Comparison of ENCODE assay signal across 21 cellular contexts in the genomic region with DNA sequence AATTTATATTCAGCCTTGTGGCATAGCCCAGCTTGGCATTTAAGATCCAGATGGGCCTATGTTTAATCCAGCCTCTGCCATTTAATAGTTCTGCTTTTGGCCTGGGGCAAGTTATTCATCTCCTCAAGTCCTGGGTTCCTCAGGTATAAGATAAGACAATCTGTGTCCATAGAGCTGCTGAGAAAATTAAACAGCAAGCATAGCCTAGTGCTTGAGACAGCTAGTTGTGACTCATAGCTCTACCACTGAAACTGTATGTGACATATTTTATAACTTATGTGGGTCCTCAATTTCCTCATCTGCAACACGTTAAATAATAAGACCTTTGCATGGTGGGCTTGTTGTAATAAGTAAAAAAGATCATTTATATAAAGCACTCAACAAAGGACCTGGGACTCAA. TPM values are rescaled to one million over a fixed set of nuclear protein-coding genes. Genes with fewer than 3 reads are reported as not detected.
DNase-seq lines count a peak whose midpoint lies in the region; ATAC-seq and TF ChIP-seq lines count a peak whose summit lies in the region.
"Had no signal": no experiment of that assay in that cellular context is flagged by ENCODE, and none has a peak within 500 bp of the region (broad histone marks: within the 10 kb centered on the region; RNA-seq: fewer than 3 reads in every experiment).

No MANE protein-coding gene starts in this region.

- H3K27me3 ChIP-seq in right atrium auricular region, result no peaks in the 10 kb centered on the region
- no peaks in the 10 kb centered on the region for H3K27me3 ChIP-seq in Peyer's patch
- H3K27me3 ChIP-seq: SJSA1 had no signal

- H3K9me3 ChIP-seq in right atrium auricular region (no peaks in the 10 kb centered on the region), Peyer's patch (no peaks in the 10 kb centered on the region)
- H3K9me3 ChIP-seq: Caco-2, SJSA1 had no signal

- TF ChIP-seq POLR2A in Peyer's patch (IDR thresholded peaks at IDR 0.05), result no peak

- no peak overlapping the region for H3K27ac ChIP-seq in right atrium auricular region
- H3K27ac ChIP-seq in Peyer's patch, result no peak overlapping the region
- H3K27ac ChIP-seq: PC-9, SJSA1 had no signal

- peak; percentile 40 for DNase-seq in epithelial cell of esophagus (ENCODE audit: low read depth)
- no peak for DNase-seq in right atrium auricular region (ENCODE audit: low spot score)
- no peak for DNase-seq in activated CD4-positive, alpha-beta T cell treated with anti-CD3 and anti-CD28 coated beads, Interleukin-2, amount 50 U/mL, for 4 hours
- no peak for DNase-seq in Peyer's patch
- DNase-seq: Caco-2; CD4-positive, alpha-beta T cell; DMS153; GDM1; H9; NCI-H1417; NCI-H187; NCI-H2227 treated with DMSO at 0.1 percent for 48 hours; NCI-H510A treated with DMSO at 0.1 percent for 48 hours; NCI-H82 had no signal

- ATAC-seq in GM18511 (IDR thresholded peaks at IDR 0.05; ENCODE audit: unreplicated experiment) (peak; percentile 62), GM19463 (IDR thresholded peaks at IDR 0.05; ENCODE audit: unreplicated experiment) (peak; percentile 69), HG03196 (IDR thresholded peaks at IDR 0.05; ENCODE audit: unreplicated experiment) (peak; percentile 49)
- ATAC-seq: K562 had no signal

- TF ChIP-seq CTCF in epithelial cell of esophagus (IDR thresholded peaks at IDR 0.05; ENCODE audit: insufficient read depth, low read depth, low read length, missing control alignments) (no peak), right atrium auricular region (IDR thresholded peaks at IDR 0.05) (no peak), Peyer's patch (IDR thresholded peaks at IDR 0.05) (no peak)

- H3K36me3 ChIP-seq in right atrium auricular region (no peaks in the 10 kb centered on the region), Peyer's patch (no peaks in the 10 kb centered on the region)
- H3K36me3 ChIP-seq: SJSA1 had no signal

- H3K4me3 ChIP-seq in epithelial cell of esophagus (ENCODE audit: low read length), result no peak overlapping the region
- H3K4me3 ChIP-seq in right atrium auricular region, result no peak overlapping the region
- H3K4me3 ChIP-seq in Peyer's patch, result no peak overlapping the region
- H3K4me3 ChIP-seq: K562, PC-9, SJSA1 had no signal

- H3K4me1 ChIP-seq in right atrium auricular region, result no peaks in the 10 kb centered on the region
- peaks cover 0 to 5% (median 0%) of the 10 kb centered on the region in 4 donors for H3K4me1 ChIP-seq in Peyer's patch
- H3K4me1 ChIP-seq: SJSA1 had no signal

RNA-seq across cellular contexts. Expression of gene ATP10B, which starts 53.3 kb away (rescaled TPM):
- total RNA-seq in right atrium auricular region (under 1 TPM in 1 of 2 donors, not detected in 1; 0.47 TPM), Peyer's patch (100 to 1,000 TPM in 2 of 4 donors, 10 to 100 TPM in 2; 63.5 to 112 (median 87.7) TPM)
- total RNA-seq: CD4-positive, alpha-beta T cell; Daoy; PC-9; SJSA1 had no signal

Comparison
In these comparisons a context has a peak if more than half of its experiments do, and no peak if none do; other contexts are left out.
1. RNA of gene ATP10B, which starts 53.3 kb away (total RNA-seq): 63.5 to 112 TPM in Peyer's patch; 0.47 TPM in right atrium auricular region; every median in the first group is over 10 times any median in the second.
2. Peak in every context shown above with its lines, with median percentiles within 50 percentile points of each other: ATAC-seq.